26 cellular contexts compared by ENCODE assay signal in the genomic region with DNA sequence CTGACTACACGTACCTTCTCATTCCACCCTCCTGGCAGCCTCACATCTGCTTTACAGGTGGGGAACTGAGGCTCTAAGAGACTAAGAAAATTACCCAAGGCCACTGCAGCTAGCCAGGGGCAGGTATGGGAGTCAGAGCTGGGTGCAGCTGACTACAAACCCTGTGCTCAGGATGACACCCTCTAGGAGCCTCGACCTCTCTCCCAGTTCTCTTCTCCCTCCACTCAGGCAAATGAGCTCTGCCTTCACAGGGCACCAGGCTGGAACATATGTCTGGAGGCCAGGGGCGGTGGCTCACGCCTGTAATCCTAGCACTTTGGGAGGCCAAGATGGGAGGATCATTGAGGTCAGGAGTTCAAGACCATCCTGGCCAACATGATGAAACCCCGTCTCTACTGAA. TPM values are rescaled to one million over a fixed set of nuclear protein-coding genes. Genes with fewer than 3 reads are reported as not detected.
"Had no signal": no experiment of that assay in that cellular context is flagged by ENCODE, and none has a peak within 500 bp of the region (broad histone marks: within the 10 kb centered on the region; RNA-seq: fewer than 3 reads in every experiment).

No MANE protein-coding gene starts in this region.

- H3K27ac Mint-ChIP-seq: activated B cell treated with CpG ODN at 0.5 μM for 24 hours; activated CD4-positive, alpha-beta memory T cell treated with anti-CD3 and anti-CD28 coated beads for 36 hours; activated CD4-positive, alpha-beta T cell treated with anti-CD3 and anti-CD28 coated beads, Interleukin-2, amount 10 ng/mL, durations not matched to agents 7 days and 5 days; activated naive CD4-positive, alpha-beta T cell treated with anti-CD3 and anti-CD28 coated beads, Interleukin-2, amount 50 U/mL, for 72 hours; activated naive CD8-positive, alpha-beta T cell treated with anti-CD3 and anti-CD28 coated beads, Interleukin-2, amount 50 U/mL, for 24 hours; brain; T-helper 17 cell had no signal

- H3K4me3 Mint-ChIP-seq: activated CD4-positive, alpha-beta memory T cell treated with anti-CD3 and anti-CD28 coated beads for 36 hours; activated CD4-positive, alpha-beta T cell treated with anti-CD3 and anti-CD28 coated beads, Interleukin-2, amount 10 ng/mL, durations not matched to agents 7 days and 5 days; activated naive CD8-positive, alpha-beta T cell treated with anti-CD3 and anti-CD28 coated beads, Interleukin-2, amount 50 U/mL, for 24 hours; activated T-cell treated with anti-CD3 and anti-CD28 coated beads, Interleukin-2, amount 50 U/mL, for 4 hours; brain; T-helper 17 cell had no signal

- H3K36me3 Mint-ChIP-seq: activated CD4-positive, alpha-beta memory T cell treated with anti-CD3 and anti-CD28 coated beads for 36 hours; activated naive CD4-positive, alpha-beta T cell treated with anti-CD3 and anti-CD28 coated beads, Interleukin-2, amount 50 U/mL, for 72 hours; brain had no signal

- FAIRE-seq: astrocyte, RCC 7860 had no signal

- H3K9me3 Mint-ChIP-seq: activated B cell treated with CpG ODN at 0.5 μM for 24 hours; activated CD4-positive, alpha-beta memory T cell treated with anti-CD3 and anti-CD28 coated beads for 36 hours; activated CD4-positive, alpha-beta T cell treated with anti-CD3 and anti-CD28 coated beads, Interleukin-2, amount 10 ng/mL, durations not matched to agents 7 days and 5 days; activated naive CD4-positive, alpha-beta T cell treated with anti-CD3 and anti-CD28 coated beads, Interleukin-2, amount 50 U/mL, for 72 hours; activated naive CD8-positive, alpha-beta T cell treated with anti-CD3 and anti-CD28 coated beads, Interleukin-2, amount 50 U/mL, for 24 hours; activated T-cell treated with anti-CD3 and anti-CD28 coated beads, Interleukin-2, amount 50 U/mL, for 4 hours had no signal

- DNase-seq: activated B cell treated with CpG ODN at 0.5 μM for 24 hours; activated CD4-positive, alpha-beta memory T cell treated with anti-CD3 and anti-CD28 coated beads for 36 hours; activated CD4-positive, alpha-beta T cell treated with anti-CD3 and anti-CD28 coated beads for 1 hour; activated CD4-positive, alpha-beta T cell treated with anti-CD3 and anti-CD28 coated beads, Interleukin-2, amount 10 ng/mL, durations not matched to agents 7 days and 5 days; activated CD8-positive, alpha-beta memory T cell treated with anti-CD3 and anti-CD28 coated beads for 24 hours; activated effector memory CD4-positive, alpha-beta T cell treated with anti-CD3 and anti-CD28 coated beads, Interleukin-2, amount 50 U/mL, for 16 hours; activated naive CD4-positive, alpha-beta T cell treated with Interleukin-2 at 50 U/mL for 16 hours; activated naive CD8-positive, alpha-beta T cell treated with anti-CD3 and anti-CD28 coated beads, Interleukin-2, amount 50 U/mL, for 24 hours; activated T-cell treated with anti-CD3 and anti-CD28 coated beads, Interleukin-2, amount 50 U/mL, for 4 hours; amniotic stem cell; Kasumi-1; NCI-H1105 treated with DMSO at 0.1 percent for 48 hours; NCI-H1436 treated with DMSO at 0.1 percent for 48 hours; NCI-H187; NCI-H2081; NCI-H510A treated with DMSO at 0.1 percent for 48 hours; NCI-H69; PC-3; SHP77 treated with DMSO at 0.1 percent for 48 hours; T-helper 17 cell; T-helper 9 cell had no signal

- ATAC-seq: activated naive CD4-positive, alpha-beta T cell treated with anti-CD3 and anti-CD28 coated beads, Interleukin-2, amount 50 U/mL, for 72 hours; activated naive CD8-positive, alpha-beta T cell treated with anti-CD3 and anti-CD28 coated beads, Interleukin-2, amount 50 U/mL, for 24 hours; activated T-cell treated with anti-CD3 and anti-CD28 coated beads, Interleukin-2, amount 50 U/mL, for 4 hours; PC-3; T-helper 17 cell had no signal

RNA-seq across cellular contexts. Expression of a gene that starts 4.0 kb away (rescaled TPM):
- total RNA-seq: activated B cell treated with CpG ODN at 0.5 μM for 24 hours; activated CD4-positive, alpha-beta memory T cell treated with anti-CD3 and anti-CD28 coated beads for 36 hours; activated CD4-positive, alpha-beta T cell treated with anti-CD3 and anti-CD28 coated beads, Interleukin-2, amount 10 ng/mL, durations not matched to agents 7 days and 5 days; T-helper 17 cell had no signal

RNA-seq across cellular contexts. Expression of a gene that starts 29.7 kb away (rescaled TPM):
- total RNA-seq: activated B cell treated with CpG ODN at 0.5 μM for 24 hours, T-helper 17 cell had no signal

RNA-seq across cellular contexts. Expression of a gene that starts 51.8 kb away (rescaled TPM):
- total RNA-seq: activated B cell treated with CpG ODN at 0.5 μM for 24 hours; activated CD4-positive, alpha-beta memory T cell treated with anti-CD3 and anti-CD28 coated beads for 36 hours; activated CD4-positive, alpha-beta T cell treated with anti-CD3 and anti-CD28 coated beads, Interleukin-2, amount 10 ng/mL, durations not matched to agents 7 days and 5 days; activated naive CD4-positive, alpha-beta T cell treated with anti-CD3 and anti-CD28 coated beads, Interleukin-2, amount 50 U/mL, for 72 hours; activated T-cell treated with anti-CD3 and anti-CD28 coated beads, Interleukin-2, amount 50 U/mL, for 4 hours; astrocyte; cardiac septum; PC-3; T-helper 17 cell had no signal
